1 cellular context compared by ENCODE assay signal in genomic region chr11:66311965-66312548, GRCh38.
TF ChIP-seq lines count a peak whose summit lies in the region.

No MANE protein-coding gene starts in this region.

TF ChIP-seq in K562, 482 proteins besides CTCF, POLR2A, EP300 and RAD21 (continued from another document):
- TF ChIP-seq HBP1 (CRISPR knock-in tag; IDR thresholded peaks at IDR 0.05) (no peak), HOXB6 (CRISPR knock-in tag; IDR thresholded peaks at IDR 0.05; ENCODE audit: borderline replicate concordance) (no peak), POLR2AphosphoS2 (IDR thresholded peaks at IDR 0.05; ENCODE audit: low read length) (no peak), RBM39 (optimal IDR thresholded peaks at IDR 0.05; ENCODE audit: low read depth, low read length) (no peak), ZNF311 (CRISPR knock-in tag; IDR thresholded peaks at IDR 0.05) (no peak), ZNF143 (CRISPR knock-in tag; IDR thresholded peaks at IDR 0.05) (no peak), SP1 (CRISPR knock-in tag; IDR thresholded peaks at IDR 0.05) (peak; percentile 98), CBX3 (IDR thresholded peaks at IDR 0.05; ENCODE audit: borderline replicate concordance in 1 of 2, low read length in 2 of 2) (no peak; a peak in 1 of 3 replicates), SRSF7 (optimal IDR thresholded peaks at IDR 0.05; ENCODE audit: low read depth, low read length) (no peak), PYGO2 (tag; IDR thresholded peaks at IDR 0.05) (no peak), PHF20 (IDR thresholded peaks at IDR 0.05; ENCODE audit: partially characterized antibody) (peak; percentile 67), ELK3 (CRISPR knock-in tag; IDR thresholded peaks at IDR 0.05) (no peak), ZBTB1 (CRISPR knock-in tag; IDR thresholded peaks at IDR 0.05; ENCODE audit: borderline replicate concordance, low read depth) (no peak), SMC3 (conservative IDR thresholded peaks at IDR 0.05; ENCODE audit: insufficient read depth, low read depth, low read length) (peak; percentile 97), MEF2A (IDR thresholded peaks at IDR 0.05; ENCODE audit: control insufficient read depth, low read depth, low read length) (no peak), GATAD2B (IDR thresholded peaks at IDR 0.05; ENCODE audit: borderline replicate concordance) (no peak; the same call in 1 of the 2 replicates), EP400 (IDR thresholded peaks at IDR 0.05) (peak; percentile 76), TCF3 (CRISPR knock-in tag; IDR thresholded peaks at IDR 0.05) (no peak), PURB (CRISPR knock-in tag; IDR thresholded peaks at IDR 0.05; ENCODE audit: low read depth) (no peak), MBD2 (IDR thresholded peaks at IDR 0.05; ENCODE audit: borderline replicate concordance, low read depth) (0 out of 2 replicates have a peak, but pooled peaks have one; percentile 26), RFX7 (CRISPR knock-in tag; IDR thresholded peaks at IDR 0.05) (no peak), TAF15 (IDR thresholded peaks at IDR 0.05; ENCODE audit: low read depth, low read length) (no peak), RBM15 (IDR thresholded peaks at IDR 0.05; ENCODE audit: insufficient read depth, low read length) (no peak), PCBP2 (IDR thresholded peaks at IDR 0.05; ENCODE audit: low read depth, low read length, poor library complexity, severe bottlenecking) (no peak), MXI1 (IDR thresholded peaks at IDR 0.05; ENCODE audit: low read depth, low read length) (no peak), BRD9 (IDR thresholded peaks at IDR 0.05; ENCODE audit: low read depth, partially characterized antibody) (peak; percentile 96), PKNOX1 (IDR thresholded peaks at IDR 0.05) (no peak; the same call in 1 of the 2 replicates), ZNF165 (CRISPR knock-in tag; IDR thresholded peaks at IDR 0.05; ENCODE audit: borderline replicate concordance) (no peak), MYC (IDR thresholded peaks at IDR 0.05; ENCODE audit: low read depth, low read length) (no peak), MYC (CRISPR knock-in tag; IDR thresholded peaks at IDR 0.05; ENCODE audit: borderline replicate concordance, low read depth) (no peak), PPARD (CRISPR knock-in tag; IDR thresholded peaks at IDR 0.05) (no peak), FOXA1 (IDR thresholded peaks at IDR 0.05; ENCODE audit: borderline replicate concordance) (no peak), NR2C1 (IDR thresholded peaks at IDR 0.05) (no peak; the same call in 1 of the 2 replicates), NR2C1 (tag; IDR thresholded peaks at IDR 0.05) (no peak), PRPF4 (IDR thresholded peaks at IDR 0.05; ENCODE audit: insufficient read depth, low read depth, low read length, poor library complexity, severe bottlenecking) (no peak), ATF2 (CRISPR knock-in tag; IDR thresholded peaks at IDR 0.05) (no peak), ELF2 (CRISPR knock-in tag; IDR thresholded peaks at IDR 0.05) (no peak), THRAP3 (IDR thresholded peaks at IDR 0.05; ENCODE audit: borderline replicate concordance) (peak; percentile 53; the same call in 1 of the 2 replicates), ZNF449 (CRISPR knock-in tag; IDR thresholded peaks at IDR 0.05) (no peak), FOXJ2 (tag; IDR thresholded peaks at IDR 0.05) (no peak), NFRKB (IDR thresholded peaks at IDR 0.05; ENCODE audit: low read depth) (no peak), SRSF3 (IDR thresholded peaks at IDR 0.05; ENCODE audit: insufficient read depth, low read length) (no peak), L3MBTL2 (IDR thresholded peaks at IDR 0.05) (peak; percentile 82), IRF9 (tag; IDR thresholded peaks at IDR 0.05) (no peak), PRMT5 (CRISPR knock-in tag; IDR thresholded peaks at IDR 0.05) (no peak), RHOXF2B (CRISPR knock-in tag; conservative IDR thresholded peaks at IDR 0.05) (no peak), ZNF184 (CRISPR knock-in tag; IDR thresholded peaks at IDR 0.05) (no peak), ZNF263 (CRISPR knock-in tag; IDR thresholded peaks at IDR 0.05; ENCODE audit: borderline replicate concordance) (peak; percentile 27; the same call in 1 of the 2 replicates), ESRRA (IDR thresholded peaks at IDR 0.05; ENCODE audit: borderline replicate concordance, low read depth) (no peak)
- TF ChIP-seq, protein P1, sequence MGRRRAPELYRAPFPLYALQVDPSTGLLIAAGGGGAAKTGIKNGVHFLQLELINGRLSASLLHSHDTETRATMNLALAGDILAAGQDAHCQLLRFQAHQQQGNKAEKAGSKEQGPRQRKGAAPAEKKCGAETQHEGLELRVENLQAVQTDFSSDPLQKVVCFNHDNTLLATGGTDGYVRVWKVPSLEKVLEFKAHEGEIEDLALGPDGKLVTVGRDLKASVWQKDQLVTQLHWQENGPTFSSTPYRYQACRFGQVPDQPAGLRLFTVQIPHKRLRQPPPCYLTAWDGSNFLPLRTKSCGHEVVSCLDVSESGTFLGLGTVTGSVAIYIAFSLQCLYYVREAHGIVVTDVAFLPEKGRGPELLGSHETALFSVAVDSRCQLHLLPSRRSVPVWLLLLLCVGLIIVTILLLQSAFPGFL (CRISPR knock-in tag; IDR thresholded peaks at IDR 0.05): no peak
- TF ChIP-seq, protein P2, sequence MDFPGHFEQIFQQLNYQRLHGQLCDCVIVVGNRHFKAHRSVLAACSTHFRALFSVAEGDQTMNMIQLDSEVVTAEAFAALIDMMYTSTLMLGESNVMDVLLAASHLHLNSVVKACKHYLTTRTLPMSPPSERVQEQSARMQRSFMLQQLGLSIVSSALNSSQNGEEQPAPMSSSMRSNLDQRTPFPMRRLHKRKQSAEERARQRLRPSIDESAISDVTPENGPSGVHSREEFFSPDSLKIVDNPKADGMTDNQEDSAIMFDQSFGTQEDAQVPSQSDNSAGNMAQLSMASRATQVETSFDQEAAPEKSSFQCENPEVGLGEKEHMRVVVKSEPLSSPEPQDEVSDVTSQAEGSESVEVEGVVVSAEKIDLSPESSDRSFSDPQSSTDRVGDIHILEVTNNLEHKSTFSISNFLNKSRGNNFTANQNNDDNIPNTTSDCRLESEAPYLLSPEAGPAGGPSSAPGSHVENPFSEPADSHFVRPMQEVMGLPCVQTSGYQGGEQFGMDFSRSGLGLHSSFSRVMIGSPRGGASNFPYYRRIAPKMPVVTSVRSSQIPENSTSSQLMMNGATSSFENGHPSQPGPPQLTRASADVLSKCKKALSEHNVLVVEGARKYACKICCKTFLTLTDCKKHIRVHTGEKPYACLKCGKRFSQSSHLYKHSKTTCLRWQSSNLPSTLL (IDR thresholded peaks at IDR 0.05): no peak
- TF ChIP-seq, protein P3, sequence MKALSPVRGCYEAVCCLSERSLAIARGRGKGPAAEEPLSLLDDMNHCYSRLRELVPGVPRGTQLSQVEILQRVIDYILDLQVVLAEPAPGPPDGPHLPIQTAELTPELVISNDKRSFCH (CRISPR knock-in tag; IDR thresholded peaks at IDR 0.05): no peak
- TF ChIP-seq, protein P3 (tag; IDR thresholded peaks at IDR 0.05): 0 out of 2 replicates have a peak, but pooled peaks have one; percentile 62
- TF ChIP-seq, protein P4, sequence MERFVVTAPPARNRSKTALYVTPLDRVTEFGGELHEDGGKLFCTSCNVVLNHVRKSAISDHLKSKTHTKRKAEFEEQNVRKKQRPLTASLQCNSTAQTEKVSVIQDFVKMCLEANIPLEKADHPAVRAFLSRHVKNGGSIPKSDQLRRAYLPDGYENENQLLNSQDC (CRISPR knock-in tag; IDR thresholded peaks at IDR 0.05): no peak
- TF ChIP-seq, protein P5, sequence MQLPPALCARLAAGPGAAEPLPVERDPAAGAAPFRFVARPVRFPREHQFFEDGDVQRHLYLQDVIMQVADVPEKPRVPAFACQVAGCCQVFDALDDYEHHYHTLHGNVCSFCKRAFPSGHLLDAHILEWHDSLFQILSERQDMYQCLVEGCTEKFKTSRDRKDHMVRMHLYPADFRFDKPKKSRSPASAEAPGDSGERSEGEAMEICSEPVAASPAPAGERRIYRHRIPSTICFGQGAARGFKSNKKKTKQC (CRISPR knock-in tag; IDR thresholded peaks at IDR 0.05): 0 out of 2 replicates have a peak, but pooled peaks have one; percentile 58
